In the genomic region with DNA sequence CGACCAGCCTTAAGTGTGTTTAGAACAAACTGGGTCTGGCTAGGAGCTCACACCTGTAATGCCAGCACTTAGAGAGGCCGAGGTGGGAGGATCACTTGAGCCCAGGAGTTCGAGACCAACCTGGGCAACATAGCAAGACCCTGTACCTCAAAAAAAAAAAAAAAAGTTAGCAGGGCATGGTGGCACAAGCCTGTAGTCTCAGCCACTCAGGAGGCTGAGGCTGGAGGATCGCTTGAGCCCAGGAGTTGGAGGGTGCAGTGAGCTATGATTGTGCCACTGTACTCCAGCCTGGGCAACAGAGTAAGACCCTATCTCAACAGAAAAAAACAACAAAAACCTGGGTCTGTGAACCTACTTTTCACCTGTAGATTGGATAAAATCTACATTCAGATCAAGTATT, we compare ENCODE assay signal across 15 cellular contexts.
"Had no signal": no experiment of that assay in that cellular context is flagged by ENCODE, and none has a peak within 500 bp of the region (broad histone marks: within the 10 kb centered on the region; RNA-seq: fewer than 3 reads in every experiment).

No MANE protein-coding gene starts in this region.

- H3K27me3 Mint-ChIP-seq: stimulated activated naive CD8-positive, alpha-beta T cell treated with anti-CD3 and anti-CD28 coated beads, Interleukin-15, amount 100 ng/mL, for 72 hours; type B pancreatic cell had no signal

- H3K4me1 Mint-ChIP-seq: neural crest cell had no signal

- DNase-seq: activated CD4-positive, alpha-beta T cell treated with anti-CD3 and anti-CD28 coated beads, Interleukin-2, amount 50 U/mL, for 1 hour; activated CD8-positive, alpha-beta memory T cell treated with anti-CD3 and anti-CD28 coated beads, Interleukin-2, amount 50 U/mL, for 4 hours; activated naive CD4-positive, alpha-beta T cell treated with Interleukin-2 at 50 U/mL for 16 hours; brain microvascular endothelial cell; effector CD8-positive, alpha-beta T cell; glutamatergic neuron; mesendoderm; right lobe of liver; SHP77 treated with DMSO at 0.1 percent for 48 hours; stimulated activated naive CD8-positive, alpha-beta T cell treated with anti-CD3 and anti-CD28 coated beads, Interleukin-15, amount 100 ng/mL, for 72 hours; WERI-Rb-1 had no signal

- H3K27ac Mint-ChIP-seq: type B pancreatic cell had no signal

- H3K36me3 Mint-ChIP-seq: type B pancreatic cell had no signal

- ATAC-seq: right lobe of liver had no signal

- H3K4me3 ChIP-seq: prostate gland, right lobe of liver had no signal

- H3K9me3 ChIP-seq: prostate gland, right lobe of liver had no signal

- H3K4me3 Mint-ChIP-seq: neural crest cell; stimulated activated naive CD8-positive, alpha-beta T cell treated with anti-CD3 and anti-CD28 coated beads, Interleukin-15, amount 100 ng/mL, for 72 hours; T-helper 1 cell treated with Interleukin-12 subunit alpha and Interleukin-12 subunit beta and Interleukin-4 antibody, amounts not matched to agents 30 μg/mL and 1 μg/mL, for 36 hours; type B pancreatic cell had no signal

- H3K4me1 ChIP-seq: prostate gland, right lobe of liver had no signal

- H3K27ac ChIP-seq: brain microvascular endothelial cell, prostate gland, right lobe of liver, WERI-Rb-1 had no signal

- H3K36me3 ChIP-seq: prostate gland, right lobe of liver, WERI-Rb-1 had no signal
